In genomic region chrX:64885850-64886249, GRCh38 we compare ENCODE assay signal across 8 cellular contexts.
A peak's percentile ranks its signal among the peaks of the same experiment; 100 is the strongest.
DNase-seq lines count a peak whose midpoint lies in the region; ATAC-seq and TF ChIP-seq lines count a peak whose summit lies in the region.

No MANE protein-coding gene starts in this region.

- no peak overlapping the region for H3K9ac ChIP-seq in PC-3 (ENCODE audit: low read length)

- H3K9me3 ChIP-seq in BE2C = no peaks in the 10 kb centered on the region
- H3K9me3 ChIP-seq in PC-3 (ENCODE audit: low read length) = no peaks in the 10 kb centered on the region

- POLR2A ChIA-PET in PC-3 (lab: Charles Lee; ENCODE audit: unreplicated experiment) = no interaction called here

- H3K4me1 ChIP-seq in BE2C = no peaks in the 10 kb centered on the region
- H3K4me1 ChIP-seq in PC-3 (ENCODE audit: insufficient read depth, low read length) = no peaks in the 10 kb centered on the region

- H3F3A ChIP-seq in PC-3 (ENCODE audit: low read length, unreplicated experiment) = no peaks in the 10 kb centered on the region

- H3K36me3 ChIP-seq in BE2C (no peaks in the 10 kb centered on the region), PC-3 (ENCODE audit: low read depth, low read length) (no peaks in the 10 kb centered on the region)

- H3K27me3 ChIP-seq in BE2C (no peaks in the 10 kb centered on the region), PC-3 (ENCODE audit: low read length) (no peaks in the 10 kb centered on the region)

- no peak overlapping the region for H3K27ac ChIP-seq in PC-3 (ENCODE audit: low read length)

- intact Hi-C loops in PC-3 (cut with micrococcal nuclease) = no loop called here

- H3K9me2 ChIP-seq in PC-3 (replicated peaks; ENCODE audit: low read length) = no peaks in the 10 kb centered on the region

- H4K20me1 ChIP-seq in PC-3 (ENCODE audit: low read length) = no peaks in the 10 kb centered on the region

- CTCF ChIA-PET in PC-3 (lab: Charles Lee) = no interaction called here

- no TSS peak for BruUV-seq in PC-3 (replicated peaks; lab: Mats Ljungman, UMichigan)

- no peak overlapping the region for H2AFZ ChIP-seq in PC-3 (ENCODE audit: low read length)

- no peak overlapping the region for H3K4me2 ChIP-seq in PC-3 (ENCODE audit: low read length)

- H3K4me3 ChIP-seq in BE2C (ENCODE audit: low read depth, low read length) (no peak overlapping the region), PC-3 (ENCODE audit: low read length) (no peak overlapping the region)

- peak; percentile 79 for ATAC-seq in GM19395 (IDR thresholded peaks at IDR 0.05; ENCODE audit: unreplicated experiment)
- ATAC-seq in PC-3 = no peak
- ATAC-seq in HG02973 (IDR thresholded peaks at IDR 0.05; ENCODE audit: unreplicated experiment) = no peak

- TF ChIP-seq CTCF in BE2C (IDR thresholded peaks at IDR 0.05; ENCODE audit: low read depth, low read length) (peak; percentile 62), PC-3 (conservative IDR thresholded peaks at IDR 0.05; ENCODE audit: low read depth, low read length) (peak; percentile 48)

- H3K79me2 ChIP-seq in PC-3 (ENCODE audit: low read length) = no peaks in the 10 kb centered on the region

- DNase-seq in BE2C (peak; percentile 21), PC-3 (peak; percentile 14), germinal center (ENCODE audit: low spot score) (peak; percentile 3), NCI-H187 treated with DMSO at 0.1 percent for 48 hours (lab: John Stamatoyannopoulos, UW) (no peak), GM19240 (ENCODE audit: insufficient read length, low spot score) (no peak), mucosa of gallbladder (ENCODE audit: low spot score) (no peak)

Comparison
In these comparisons a context has a peak if more than half of its experiments do, and no peak if none do; other contexts are left out.
1. DNase-seq: peak in BE2C (single experiment), PC-3 (single experiment) and germinal center (single experiment); none in NCI-H187 treated with DMSO at 0.1 percent for 48 hours (single experiment), GM19240 (single experiment) and mucosa of gallbladder (single experiment).